ENCODE assay signal across 24 cellular contexts in genomic region chr12:111143216-111143756, GRCh38.
A peak's percentile ranks its signal among the peaks of the same experiment; 100 is the strongest.
DNase-seq lines count a peak whose midpoint lies in the region; TF ChIP-seq lines count a peak whose summit lies in the region.
"Had no signal": no experiment of that assay in that cellular context is flagged by ENCODE, and none has a peak within 500 bp of the region (broad histone marks: within the 10 kb centered on the region; RNA-seq: fewer than 3 reads in every experiment).

No MANE protein-coding gene starts in this region.

- H3K4me3 ChIP-seq in NT2/D1 (ENCODE audit: insufficient read length, low read depth): no peak overlapping the region
- no peak overlapping the region for H3K4me3 ChIP-seq in sigmoid colon
- no peak overlapping the region for H3K4me3 ChIP-seq in brain microvascular endothelial cell (ENCODE audit: low read depth, low read length)
- H3K4me3 ChIP-seq: GM23248, Peyer's patch had no signal

- no peak for DNase-seq in NT2/D1 (ENCODE audit: low read depth, low spot score)
- DNase-seq in glutamatergic neuron: peak; percentile 25
- peak; percentile 70 for DNase-seq in nephron progenitor cell
- DNase-seq in sigmoid colon: no peak
- DNase-seq in brain microvascular endothelial cell: no peak
- DNase-seq in hippocampal formation (lab: John Stamatoyannopoulos, UW): no peak
- DNase-seq in activated naive CD8-positive, alpha-beta T cell treated with anti-CD3 and anti-CD28 coated beads for 36 hours: no peak
- no peak for DNase-seq in superior temporal gyrus (ENCODE audit: extremely low spot score)
- DNase-seq: C1 segment of cervical spinal cord; CD4-positive, alpha-beta memory T cell; COR-L47; DMS53; GM23248; H7; Kasumi-1; MV-4-11; NCI-H1105; NCI-H1436 treated with DMSO at 0.1 percent for 48 hours; NCI-H1930; NCI-H510A; NCI-H69; OCI-M1; Peyer's patch; SK-N-SH had no signal

- no peaks in the 10 kb centered on the region for H3K27me3 ChIP-seq in NT2/D1 (ENCODE audit: insufficient read depth, insufficient read length)
- H3K27me3 ChIP-seq in sigmoid colon: no peaks in the 10 kb centered on the region
- no peaks in the 10 kb centered on the region for H3K27me3 ChIP-seq in brain microvascular endothelial cell (replicated peaks)
- H3K27me3 ChIP-seq: Peyer's patch had no signal

- in situ Hi-C loops in brain microvascular endothelial cell (cut with HindIII; ENCODE audit: low pct_ligation_motif_present, low sequenced_read_pairs): no loop called here

- no peak for TF ChIP-seq POLR2A in sigmoid colon (IDR thresholded peaks at IDR 0.05)

- intact Hi-C loops in sigmoid colon (cut with DNase I): loop anchor here (10.0 kb wide), 1 partner anchor 152 kb away; no protein-coding TSS in a partner anchor

- no peak for TF ChIP-seq EP300 in sigmoid colon (IDR thresholded peaks at IDR 0.05)

- no peak overlapping the region for H3K27ac Mint-ChIP-seq in glutamatergic neuron (ENCODE audit: unreplicated experiment)
- H3K27ac Mint-ChIP-seq in nephron progenitor cell: peak overlapping the region; percentile 86
- H3K27ac Mint-ChIP-seq in activated naive CD8-positive, alpha-beta T cell treated with anti-CD3 and anti-CD28 coated beads for 36 hours: no peak overlapping the region
- H3K27ac Mint-ChIP-seq: CD4-positive, alpha-beta memory T cell had no signal

- TF ChIP-seq CTCF in glutamatergic neuron (IDR thresholded peaks at IDR 0.05; ENCODE audit: partially characterized antibody, unreplicated experiment) (no peak), nephron progenitor cell (IDR thresholded peaks at IDR 0.05) (no peak), sigmoid colon (IDR thresholded peaks at IDR 0.05) (no peak), brain microvascular endothelial cell (IDR thresholded peaks at IDR 0.05; ENCODE audit: low read depth, low read length, missing control alignments) (no peak)

- H3K9ac ChIP-seq in NT2/D1 (ENCODE audit: insufficient read length, low read depth): peak overlapping the region; percentile 7
- H3K9ac ChIP-seq: GM23248, SK-N-SH had no signal

- H3K4me1 Mint-ChIP-seq in glutamatergic neuron (ENCODE audit: low read depth, unreplicated experiment): no peaks in the 10 kb centered on the region
- H3K4me1 Mint-ChIP-seq in nephron progenitor cell: peaks cover 31% of the 10 kb centered on the region
- H3K4me1 Mint-ChIP-seq in activated naive CD8-positive, alpha-beta T cell treated with anti-CD3 and anti-CD28 coated beads for 36 hours: no peaks in the 10 kb centered on the region
- H3K4me1 Mint-ChIP-seq: CD4-positive, alpha-beta memory T cell had no signal

- H3K4me3 Mint-ChIP-seq in glutamatergic neuron (ENCODE audit: unreplicated experiment) (no peak overlapping the region), nephron progenitor cell (peak overlapping the region; percentile 31)
- no peak overlapping the region for H3K4me3 Mint-ChIP-seq in activated naive CD8-positive, alpha-beta T cell treated with anti-CD3 and anti-CD28 coated beads for 36 hours
- H3K4me3 Mint-ChIP-seq: CD4-positive, alpha-beta memory T cell had no signal

- peaks cover 16% of the 10 kb centered on the region for H3K4me1 ChIP-seq in NT2/D1 (ENCODE audit: insufficient read depth, insufficient read length)
- H3K4me1 ChIP-seq in sigmoid colon: peaks cover 0 to 23% (median 18%) of the 10 kb centered on the region in 4 donors
- H3K4me1 ChIP-seq: Peyer's patch had no signal

- H3K9me3 Mint-ChIP-seq in glutamatergic neuron (ENCODE audit: unreplicated experiment): no peaks in the 10 kb centered on the region
- H3K9me3 Mint-ChIP-seq in nephron progenitor cell: no peaks in the 10 kb centered on the region
- peaks cover 3% of the 10 kb centered on the region for H3K9me3 Mint-ChIP-seq in activated naive CD8-positive, alpha-beta T cell treated with anti-CD3 and anti-CD28 coated beads for 36 hours

- no peaks in the 10 kb centered on the region for H3K36me3 Mint-ChIP-seq in glutamatergic neuron (ENCODE audit: unreplicated experiment)
- H3K36me3 Mint-ChIP-seq in nephron progenitor cell (ENCODE audit: low read depth): no peaks in the 10 kb centered on the region
- no peaks in the 10 kb centered on the region for H3K36me3 Mint-ChIP-seq in activated naive CD8-positive, alpha-beta T cell treated with anti-CD3 and anti-CD28 coated beads for 36 hours
- H3K36me3 Mint-ChIP-seq: CD4-positive, alpha-beta memory T cell had no signal

- WGBS in sigmoid colon, 2 donors: 57 to 68% methylated on average over 15 of the region's 15 CpGs

- H3K36me3 ChIP-seq in NT2/D1 (ENCODE audit: insufficient read depth, insufficient read length, low read length) (no peaks in the 10 kb centered on the region), sigmoid colon (no peaks in the 10 kb centered on the region), brain microvascular endothelial cell (replicated peaks) (no peaks in the 10 kb centered on the region)
- H3K36me3 ChIP-seq: Peyer's patch had no signal

- H3K9me3 ChIP-seq in NT2/D1 (ENCODE audit: insufficient read depth, low read length) (no peaks in the 10 kb centered on the region), sigmoid colon (no peaks in the 10 kb centered on the region)
- H3K9me3 ChIP-seq: Peyer's patch, SK-N-SH had no signal

- H3K27me3 Mint-ChIP-seq in glutamatergic neuron (ENCODE audit: unreplicated experiment): peaks cover 2% of the 10 kb centered on the region
- peaks cover 22% of the 10 kb centered on the region for H3K27me3 Mint-ChIP-seq in nephron progenitor cell (ENCODE audit: low read depth, poor library complexity)
- no peaks in the 10 kb centered on the region for H3K27me3 Mint-ChIP-seq in activated naive CD8-positive, alpha-beta T cell treated with anti-CD3 and anti-CD28 coated beads for 36 hours

- H3K27ac ChIP-seq in sigmoid colon: peak overlapping the region in 3 of 4 donors; percentile 39 to 60 (median 51)
- H3K27ac ChIP-seq in brain microvascular endothelial cell: no peak overlapping the region
- H3K27ac ChIP-seq: GM23248, Peyer's patch had no signal

Comparison
In these comparisons a context has a peak if more than half of its experiments do, and no peak if none do; other contexts are left out.
1. DNase-seq: peak in glutamatergic neuron (single experiment) and nephron progenitor cell (single experiment); none in NT2/D1 (single experiment), sigmoid colon (single experiment), brain microvascular endothelial cell (single experiment), hippocampal formation (0 of 2), activated naive CD8-positive, alpha-beta T cell treated with anti-CD3 and anti-CD28 coated beads for 36 hours (single experiment) and superior temporal gyrus (single experiment).